9 cellular contexts compared by ENCODE assay signal in genomic region chr9:34010979-34011378, GRCh38. TPM values are rescaled to one million over a fixed set of nuclear protein-coding genes. Genes with fewer than 3 reads are reported as not detected.
DNase-seq lines count a peak whose midpoint lies in the region; ATAC-seq and TF ChIP-seq lines count a peak whose summit lies in the region.
"Had no signal": no experiment of that assay in that cellular context is flagged by ENCODE, and none has a peak within 500 bp of the region (broad histone marks: within the 10 kb centered on the region; RNA-seq: fewer than 3 reads in every experiment).

No MANE protein-coding gene starts in this region.

- H3K27ac ChIP-seq in cardiac muscle cell, result no peak overlapping the region
- H3K27ac ChIP-seq in smooth muscle cell (ENCODE audit: low read depth), result no peak overlapping the region

- peaks cover 1 to 3% of the 10 kb centered on the region in 2 donors for H3K4me1 Mint-ChIP-seq in effector memory CD8-positive, alpha-beta T cell (ENCODE audit: low read depth in 2 of 2)
- H3K4me1 Mint-ChIP-seq: activated naive CD8-positive, alpha-beta T cell treated with anti-CD3 and anti-CD28 coated beads, Interleukin-2, amount 10 ng/mL, durations not matched to agents 7 days and 5 days had no signal

- H3K27ac Mint-ChIP-seq in effector memory CD8-positive, alpha-beta T cell, result no peak overlapping the region
- H3K27ac Mint-ChIP-seq: activated naive CD8-positive, alpha-beta T cell treated with anti-CD3 and anti-CD28 coated beads, Interleukin-2, amount 10 ng/mL, durations not matched to agents 7 days and 5 days had no signal

- no peak overlapping the region for H3K4me3 Mint-ChIP-seq in effector memory CD8-positive, alpha-beta T cell
- H3K4me3 Mint-ChIP-seq: activated naive CD8-positive, alpha-beta T cell treated with anti-CD3 and anti-CD28 coated beads, Interleukin-2, amount 10 ng/mL, durations not matched to agents 7 days and 5 days had no signal

- ATAC-seq in Right ventricle myocardium inferior, result no peak
- ATAC-seq in effector memory CD8-positive, alpha-beta T cell (replicated peaks), result peak; percentile 31
- ATAC-seq in HG02610 (IDR thresholded peaks at IDR 0.05; ENCODE audit: unreplicated experiment), result no peak

- 93% methylated on average over 4 of the region's 4 CpGs for WGBS in smooth muscle cell (ENCODE audit: low lambda C conversion rate)

- H3K36me3 Mint-ChIP-seq in effector memory CD8-positive, alpha-beta T cell (ENCODE audit: insufficient read depth), result peaks cover 47% of the 10 kb centered on the region

- peaks cover 22% of the 10 kb centered on the region for H4K20me1 ChIP-seq in smooth muscle cell (ENCODE audit: low read depth)

- H3K9me3 ChIP-seq in cardiac muscle cell (ENCODE audit: low read depth) (no peaks in the 10 kb centered on the region), smooth muscle cell (replicated peaks; ENCODE audit: low read depth) (no peaks in the 10 kb centered on the region)

- H3K9me3 Mint-ChIP-seq in effector memory CD8-positive, alpha-beta T cell, result no peaks in the 10 kb centered on the region
- H3K9me3 Mint-ChIP-seq: activated naive CD8-positive, alpha-beta T cell treated with anti-CD3 and anti-CD28 coated beads, Interleukin-2, amount 10 ng/mL, durations not matched to agents 7 days and 5 days had no signal

- peak; percentile 41 for TF ChIP-seq CTCF in cardiac muscle cell (IDR thresholded peaks at IDR 0.05; ENCODE audit: low read depth, low read length)
- TF ChIP-seq CTCF in smooth muscle cell (IDR thresholded peaks at IDR 0.05; ENCODE audit: borderline replicate concordance, insufficient read depth, poor library complexity, severe bottlenecking), result peak; percentile 28

- H3K27me3 ChIP-seq in cardiac muscle cell, result no peaks in the 10 kb centered on the region
- no peaks in the 10 kb centered on the region for H3K27me3 ChIP-seq in smooth muscle cell (ENCODE audit: low read depth)

- H3K4me3 ChIP-seq in cardiac muscle cell (no peak overlapping the region), smooth muscle cell (no peak overlapping the region)

- H3K9ac ChIP-seq in smooth muscle cell (ENCODE audit: low read depth), result no peak overlapping the region

- H2AFZ ChIP-seq in smooth muscle cell (ENCODE audit: low read depth), result no peak overlapping the region

- H3K36me3 ChIP-seq in cardiac muscle cell (peaks cover 2% of the 10 kb centered on the region), smooth muscle cell (ENCODE audit: low read depth) (no peaks in the 10 kb centered on the region)

- intact Hi-C loops in Right ventricle myocardium inferior (cut with DNase I), result loop anchor here (5.0 kb wide), 1 partner anchor 61 kb away; no protein-coding TSS in a partner anchor

- no peaks in the 10 kb centered on the region for H3K27me3 Mint-ChIP-seq in effector memory CD8-positive, alpha-beta T cell
- H3K27me3 Mint-ChIP-seq: activated naive CD8-positive, alpha-beta T cell treated with anti-CD3 and anti-CD28 coated beads, Interleukin-2, amount 10 ng/mL, durations not matched to agents 7 days and 5 days had no signal

- H3K4me1 ChIP-seq in cardiac muscle cell (ENCODE audit: low read depth) (no peaks in the 10 kb centered on the region), smooth muscle cell (ENCODE audit: low read depth) (no peaks in the 10 kb centered on the region)

- no peak overlapping the region for H3K4me2 ChIP-seq in smooth muscle cell

- no peaks in the 10 kb centered on the region for H3F3A ChIP-seq in smooth muscle cell (ENCODE audit: low read depth)

- peaks cover 36% of the 10 kb centered on the region for H3K79me2 ChIP-seq in smooth muscle cell (ENCODE audit: low read depth)

- peak; percentile 18 to 21 for DNase-seq in cardiac muscle cell (ENCODE audit: low read depth in 1 of 2, low spot score in 1 of 2)
- DNase-seq in Right ventricle myocardium inferior (ENCODE audit: missing footprints), result no peak
- DNase-seq in NCI-H1105 treated with DMSO at 0.1 percent for 48 hours (lab: John Stamatoyannopoulos, UW), result peak; percentile 4
- DNase-seq in effector memory CD8-positive, alpha-beta T cell, result peak; percentile 15 to 22 (median 21)
- no peak for DNase-seq in smooth muscle cell (lab: John Stamatoyannopoulos, UW; ENCODE audit: unreplicated experiment)
- DNase-seq in T-helper 9 cell, result no peak
- no peak for DNase-seq in midbrain (lab: John Stamatoyannopoulos, UW)
- DNase-seq: activated naive CD8-positive, alpha-beta T cell treated with anti-CD3 and anti-CD28 coated beads, Interleukin-2, amount 10 ng/mL, durations not matched to agents 7 days and 5 days had no signal

RNA-seq across cellular contexts. Expression of gene UBAP2, which starts 37.7 kb away (rescaled TPM):
- total RNA-seq in cardiac muscle cell (17.2 and 27.2 TPM in 2 replicates), Right ventricle myocardium inferior (28.9 TPM), smooth muscle cell (18.8 and 19.5 TPM in 2 replicates)
- polyA plus RNA-seq in cardiac muscle cell (29.3 and 32.6 TPM in 2 replicates), smooth muscle cell (20.4 and 26.3 TPM in 2 replicates)

Comparison
In these comparisons a context has a peak if more than half of its experiments do, and no peak if none do; other contexts are left out.
1. DNase-seq: peak in cardiac muscle cell (2 of 2), NCI-H1105 treated with DMSO at 0.1 percent for 48 hours (single experiment) and effector memory CD8-positive, alpha-beta T cell (3 of 3); none in Right ventricle myocardium inferior (single experiment), smooth muscle cell (single experiment), T-helper 9 cell (single experiment) and midbrain (single experiment).